ENCODE assay signal across 1 cellular context in the genomic region with DNA sequence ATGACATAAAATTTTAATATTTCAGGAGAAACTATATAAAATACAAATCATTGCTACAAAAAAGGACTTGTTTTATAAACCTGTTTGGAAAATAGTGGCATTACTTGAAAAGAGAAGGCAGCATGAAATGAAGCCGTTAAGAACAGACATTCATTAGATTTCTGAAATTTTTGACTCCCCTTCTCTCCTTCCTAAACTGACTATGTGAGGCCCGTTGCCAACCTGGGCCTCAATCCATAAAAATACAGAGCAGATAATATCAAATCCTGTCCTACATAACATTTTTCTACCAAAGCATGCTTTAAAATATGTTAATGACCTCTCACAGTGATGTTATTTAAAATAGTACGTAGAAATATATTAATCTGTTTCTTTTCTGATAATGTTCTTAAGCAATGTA.
TF ChIP-seq lines count a peak whose summit lies in the region.

No MANE protein-coding gene starts in this region.

TF ChIP-seq in GM23338, 12 proteins besides CTCF, POLR2A, EP300 and RAD21 (continued from another document):
- TF ChIP-seq, protein P1, sequence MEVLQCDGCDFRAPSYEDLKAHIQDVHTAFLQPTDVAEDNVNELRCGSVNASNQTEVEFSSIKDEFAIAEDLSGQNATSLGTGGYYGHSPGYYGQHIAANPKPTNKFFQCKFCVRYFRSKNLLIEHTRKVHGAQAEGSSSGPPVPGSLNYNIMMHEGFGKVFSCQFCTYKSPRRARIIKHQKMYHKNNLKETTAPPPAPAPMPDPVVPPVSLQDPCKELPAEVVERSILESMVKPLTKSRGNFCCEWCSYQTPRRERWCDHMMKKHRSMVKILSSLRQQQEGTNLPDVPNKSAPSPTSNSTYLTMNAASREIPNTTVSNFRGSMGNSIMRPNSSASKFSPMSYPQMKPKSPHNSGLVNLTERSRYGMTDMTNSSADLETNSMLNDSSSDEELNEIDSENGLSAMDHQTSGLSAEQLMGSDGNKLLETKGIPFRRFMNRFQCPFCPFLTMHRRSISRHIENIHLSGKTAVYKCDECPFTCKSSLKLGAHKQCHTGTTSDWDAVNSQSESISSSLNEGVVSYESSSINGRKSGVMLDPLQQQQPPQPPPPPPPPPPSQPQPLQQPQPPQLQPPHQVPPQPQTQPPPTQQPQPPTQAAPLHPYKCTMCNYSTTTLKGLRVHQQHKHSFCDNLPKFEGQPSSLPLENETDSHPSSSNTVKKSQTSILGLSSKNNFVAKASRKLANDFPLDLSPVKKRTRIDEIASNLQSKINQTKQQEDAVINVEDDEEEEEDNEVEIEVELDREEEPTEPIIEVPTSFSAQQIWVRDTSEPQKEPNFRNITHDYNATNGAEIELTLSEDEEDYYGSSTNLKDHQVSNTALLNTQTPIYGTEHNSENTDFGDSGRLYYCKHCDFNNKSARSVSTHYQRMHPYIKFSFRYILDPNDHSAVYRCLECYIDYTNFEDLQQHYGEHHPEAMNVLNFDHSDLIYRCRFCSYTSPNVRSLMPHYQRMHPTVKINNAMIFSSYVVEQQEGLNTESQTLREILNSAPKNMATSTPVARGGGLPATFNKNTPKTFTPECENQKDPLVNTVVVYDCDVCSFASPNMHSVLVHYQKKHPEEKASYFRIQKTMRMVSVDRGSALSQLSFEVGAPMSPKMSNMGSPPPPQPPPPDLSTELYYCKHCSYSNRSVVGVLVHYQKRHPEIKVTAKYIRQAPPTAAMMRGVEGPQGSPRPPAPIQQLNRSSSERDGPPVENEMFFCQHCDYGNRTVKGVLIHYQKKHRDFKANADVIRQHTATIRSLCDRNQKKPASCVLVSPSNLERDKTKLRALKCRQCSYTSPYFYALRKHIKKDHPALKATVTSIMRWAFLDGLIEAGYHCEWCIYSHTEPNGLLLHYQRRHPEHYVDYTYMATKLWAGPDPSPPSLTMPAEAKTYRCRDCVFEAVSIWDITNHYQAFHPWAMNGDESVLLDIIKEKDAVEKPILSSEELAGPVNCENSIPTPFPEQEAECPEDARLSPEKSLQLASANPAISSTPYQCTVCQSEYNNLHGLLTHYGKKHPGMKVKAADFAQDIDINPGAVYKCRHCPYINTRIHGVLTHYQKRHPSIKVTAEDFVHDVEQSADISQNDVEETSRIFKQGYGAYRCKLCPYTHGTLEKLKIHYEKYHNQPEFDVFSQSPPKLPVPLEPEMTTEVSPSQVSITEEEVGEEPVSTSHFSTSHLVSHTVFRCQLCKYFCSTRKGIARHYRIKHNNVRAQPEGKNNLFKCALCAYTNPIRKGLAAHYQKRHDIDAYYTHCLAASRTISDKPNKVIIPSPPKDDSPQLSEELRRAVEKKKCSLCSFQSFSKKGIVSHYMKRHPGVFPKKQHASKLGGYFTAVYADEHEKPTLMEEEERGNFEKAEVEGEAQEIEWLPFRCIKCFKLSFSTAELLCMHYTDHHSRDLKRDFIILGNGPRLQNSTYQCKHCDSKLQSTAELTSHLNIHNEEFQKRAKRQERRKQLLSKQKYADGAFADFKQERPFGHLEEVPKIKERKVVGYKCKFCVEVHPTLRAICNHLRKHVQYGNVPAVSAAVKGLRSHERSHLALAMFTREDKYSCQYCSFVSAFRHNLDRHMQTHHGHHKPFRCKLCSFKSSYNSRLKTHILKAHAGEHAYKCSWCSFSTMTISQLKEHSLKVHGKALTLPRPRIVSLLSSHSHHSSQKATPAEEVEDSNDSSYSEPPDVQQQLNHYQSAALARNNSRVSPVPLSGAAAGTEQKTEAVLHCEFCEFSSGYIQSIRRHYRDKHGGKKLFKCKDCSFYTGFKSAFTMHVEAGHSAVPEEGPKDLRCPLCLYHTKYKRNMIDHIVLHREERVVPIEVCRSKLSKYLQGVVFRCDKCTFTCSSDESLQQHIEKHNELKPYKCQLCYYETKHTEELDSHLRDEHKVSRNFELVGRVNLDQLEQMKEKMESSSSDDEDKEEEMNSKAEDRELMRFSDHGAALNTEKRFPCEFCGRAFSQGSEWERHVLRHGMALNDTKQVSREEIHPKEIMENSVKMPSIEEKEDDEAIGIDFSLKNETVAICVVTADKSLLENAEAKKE (CRISPR knock-in tag; IDR thresholded peaks at IDR 0.05) = no peak
- TF ChIP-seq STAT1 (IDR thresholded peaks at IDR 0.05; ENCODE audit: unreplicated experiment) = no peak
- no peak for TF ChIP-seq EZH2 (IDR thresholded peaks at IDR 0.05; ENCODE audit: low read depth, unreplicated experiment)
- no peak for TF ChIP-seq POLR2AphosphoS5 (IDR thresholded peaks at IDR 0.05; ENCODE audit: low read depth)
- no peak for TF ChIP-seq NANOG (IDR thresholded peaks at IDR 0.05; ENCODE audit: borderline replicate concordance)
- TF ChIP-seq CREB1 (CRISPR knock-in tag; IDR thresholded peaks at IDR 0.05; ENCODE audit: low read depth) = no peak
- TF ChIP-seq ZNF114 (CRISPR knock-in tag; IDR thresholded peaks at IDR 0.05) = no peak
- TF ChIP-seq, protein P2, sequence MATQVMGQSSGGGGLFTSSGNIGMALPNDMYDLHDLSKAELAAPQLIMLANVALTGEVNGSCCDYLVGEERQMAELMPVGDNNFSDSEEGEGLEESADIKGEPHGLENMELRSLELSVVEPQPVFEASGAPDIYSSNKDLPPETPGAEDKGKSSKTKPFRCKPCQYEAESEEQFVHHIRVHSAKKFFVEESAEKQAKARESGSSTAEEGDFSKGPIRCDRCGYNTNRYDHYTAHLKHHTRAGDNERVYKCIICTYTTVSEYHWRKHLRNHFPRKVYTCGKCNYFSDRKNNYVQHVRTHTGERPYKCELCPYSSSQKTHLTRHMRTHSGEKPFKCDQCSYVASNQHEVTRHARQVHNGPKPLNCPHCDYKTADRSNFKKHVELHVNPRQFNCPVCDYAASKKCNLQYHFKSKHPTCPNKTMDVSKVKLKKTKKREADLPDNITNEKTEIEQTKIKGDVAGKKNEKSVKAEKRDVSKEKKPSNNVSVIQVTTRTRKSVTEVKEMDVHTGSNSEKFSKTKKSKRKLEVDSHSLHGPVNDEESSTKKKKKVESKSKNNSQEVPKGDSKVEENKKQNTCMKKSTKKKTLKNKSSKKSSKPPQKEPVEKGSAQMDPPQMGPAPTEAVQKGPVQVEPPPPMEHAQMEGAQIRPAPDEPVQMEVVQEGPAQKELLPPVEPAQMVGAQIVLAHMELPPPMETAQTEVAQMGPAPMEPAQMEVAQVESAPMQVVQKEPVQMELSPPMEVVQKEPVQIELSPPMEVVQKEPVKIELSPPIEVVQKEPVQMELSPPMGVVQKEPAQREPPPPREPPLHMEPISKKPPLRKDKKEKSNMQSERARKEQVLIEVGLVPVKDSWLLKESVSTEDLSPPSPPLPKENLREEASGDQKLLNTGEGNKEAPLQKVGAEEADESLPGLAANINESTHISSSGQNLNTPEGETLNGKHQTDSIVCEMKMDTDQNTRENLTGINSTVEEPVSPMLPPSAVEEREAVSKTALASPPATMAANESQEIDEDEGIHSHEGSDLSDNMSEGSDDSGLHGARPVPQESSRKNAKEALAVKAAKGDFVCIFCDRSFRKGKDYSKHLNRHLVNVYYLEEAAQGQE (IDR thresholded peaks at IDR 0.05; ENCODE audit: unreplicated experiment) = no peak
- no peak for TF ChIP-seq ZNF331 (CRISPR knock-in tag; IDR thresholded peaks at IDR 0.05; ENCODE audit: low read depth)
- no peak for TF ChIP-seq EZH2phosphoT487 (IDR thresholded peaks at IDR 0.05; ENCODE audit: unreplicated experiment)
